20 cellular contexts compared by ENCODE assay signal in the genomic region with DNA sequence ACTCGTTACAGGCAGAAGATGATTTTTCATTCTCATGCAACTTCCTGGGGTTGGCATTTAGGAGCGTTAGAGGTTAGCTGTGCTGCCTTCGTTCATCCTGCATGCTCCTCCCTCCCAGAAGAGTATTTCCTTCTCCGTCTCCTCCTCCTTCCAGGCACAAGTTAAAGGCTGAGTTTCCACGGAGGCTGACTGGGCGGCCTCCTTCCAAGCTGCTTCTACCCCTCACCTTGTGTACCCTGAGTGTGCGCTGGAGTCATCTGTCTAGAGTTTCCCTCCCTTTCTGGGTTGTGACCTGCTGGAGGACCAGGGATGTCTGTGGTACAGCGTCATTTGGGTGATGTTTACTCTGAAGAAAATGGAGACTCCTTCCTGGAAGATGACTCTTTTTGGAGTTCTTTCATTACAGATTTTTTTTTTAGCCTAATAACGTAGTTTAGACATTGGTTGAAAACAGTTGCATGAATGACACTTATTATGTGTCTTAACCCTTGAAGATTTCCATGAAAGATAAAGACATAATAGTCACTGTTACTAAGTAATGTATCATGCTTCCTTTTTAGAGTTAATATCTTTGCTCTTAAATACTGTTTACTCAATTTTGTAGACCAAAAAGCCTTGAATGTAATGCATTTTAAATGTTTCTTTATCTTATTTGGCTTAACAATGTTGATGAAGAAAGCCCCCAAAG.
DNase-seq lines count a peak whose midpoint lies in the region; ATAC-seq, FAIRE-seq and TF ChIP-seq lines count a peak whose summit lies in the region.
"Had no signal": no experiment of that assay in that cellular context is flagged by ENCODE, and none has a peak within 500 bp of the region (broad histone marks: within the 10 kb centered on the region; RNA-seq: fewer than 3 reads in every experiment).

No MANE protein-coding gene starts in this region.

- no peak for DNase-seq in HTR-8/SVneo (ENCODE audit: insufficient read length, low spot score)
- peak; percentile 91 for DNase-seq in WERI-Rb-1
- DNase-seq in progenitor cell of endocrine pancreas (ENCODE audit: low spot score, unreplicated experiment), result no peak
- DNase-seq in SKM-1 (lab: John Stamatoyannopoulos, UW; ENCODE audit: unreplicated experiment), result no peak
- no peak for DNase-seq in left ventricle myocardium superior
- DNase-seq: ACHN; BE2C; CD8-positive, alpha-beta T cell; DMS 273 treated with DMSO at 0.1 percent for 48 hours; DMS53; DND-41; EL; GM23248 had no signal

- H3K27ac Mint-ChIP-seq in progenitor cell of endocrine pancreas, result no peak overlapping the region
- H3K27ac Mint-ChIP-seq: CD14-positive monocyte; CD8-positive, alpha-beta T cell had no signal

- peak overlapping the region in 8 of 11 experiments; percentile 16 to 70 (median 56); a peak in 10 of 22 replicates for H3K4me2 ChIP-seq in BLaER1 treated with 17β-estradiol and CSF1 and Interleukin-3, amounts not matched to agents 10 nM and 100 nM

- H3K9ac ChIP-seq in BLaER1 treated with 17β-estradiol and CSF1 and Interleukin-3, amounts not matched to agents 10 nM and 100 nM, result no peak overlapping the region
- H3K9ac ChIP-seq: GM23248 had no signal

- peak overlapping the region in 1 of 11 experiments; percentile 33; a peak in 2 of 22 replicates for H3K27ac ChIP-seq in BLaER1 treated with 17β-estradiol and CSF1 and Interleukin-3, amounts not matched to agents 10 nM and 100 nM
- H3K27ac ChIP-seq in WERI-Rb-1, result peak overlapping the region; percentile 98
- H3K27ac ChIP-seq: GM23248 had no signal

- no peak overlapping the region for H3K4me3 Mint-ChIP-seq in progenitor cell of endocrine pancreas (ENCODE audit: low read depth)
- H3K4me3 Mint-ChIP-seq: CD14-positive monocyte; CD8-positive, alpha-beta T cell had no signal

- peaks cover 19% of the 10 kb centered on the region for H3K27me3 Mint-ChIP-seq in progenitor cell of endocrine pancreas

- peaks cover 12% of the 10 kb centered on the region for H3K9me3 Mint-ChIP-seq in progenitor cell of endocrine pancreas (ENCODE audit: low read depth)
- H3K9me3 Mint-ChIP-seq: CD8-positive, alpha-beta T cell had no signal

- H3K4me1 ChIP-seq in BLaER1 treated with 17β-estradiol and CSF1 and Interleukin-3, amounts not matched to agents 10 nM and 100 nM, result peaks cover 7 to 31% (median 20%) of the 10 kb centered on the region in 10 experiments
- H3K4me1 ChIP-seq: BE2C, HAP-1 had no signal

- no peaks in the 10 kb centered on the region for H3K36me3 Mint-ChIP-seq in progenitor cell of endocrine pancreas (ENCODE audit: insufficient read depth)
- H3K36me3 Mint-ChIP-seq: CD14-positive monocyte; CD8-positive, alpha-beta T cell had no signal

- peaks cover 0 to 29% (median 19%) of the 10 kb centered on the region in 11 experiments; a peak in 21 of 22 replicates for H3K9me3 ChIP-seq in BLaER1 treated with 17β-estradiol and CSF1 and Interleukin-3, amounts not matched to agents 10 nM and 100 nM (replicated peaks in 1 of 11)
- peaks cover 39% of the 10 kb centered on the region for H3K9me3 ChIP-seq in WERI-Rb-1 (ENCODE audit: severe bottlenecking)
- H3K9me3 ChIP-seq: BE2C, HAP-1 had no signal

- no peaks in the 10 kb centered on the region for H3K27me3 ChIP-seq in BLaER1 treated with 17β-estradiol and CSF1 and Interleukin-3, amounts not matched to agents 10 nM and 100 nM
- no peaks in the 10 kb centered on the region for H3K27me3 ChIP-seq in WERI-Rb-1 (ENCODE audit: insufficient read depth, low read depth, severe bottlenecking)

- peak; percentile 36 for FAIRE-seq in HTR-8/SVneo (lab: Jason Lieb, UNC)
- FAIRE-seq in islet of Langerhans (lab: Jason Lieb, UNC), result peak; percentile 84
- FAIRE-seq: A204.1, GM12891 had no signal

- ATAC-seq in HG02798 (IDR thresholded peaks at IDR 0.05; ENCODE audit: poor library complexity, unreplicated experiment) (no peak), left ventricle myocardium superior (no peak)
- ATAC-seq: CD8-positive, alpha-beta T cell had no signal

- no peak overlapping the region for H3K4me3 ChIP-seq in BLaER1 treated with 17β-estradiol and CSF1 and Interleukin-3, amounts not matched to agents 10 nM and 100 nM
- H3K4me3 ChIP-seq in WERI-Rb-1 (ENCODE audit: low read depth, low read length), result peak overlapping the region; percentile 25
- H3K4me3 ChIP-seq: GM23248, HAP-1 had no signal

- TF ChIP-seq CTCF in WERI-Rb-1 (IDR thresholded peaks at IDR 0.05; ENCODE audit: low read depth, low read length) (no peak), progenitor cell of endocrine pancreas (IDR thresholded peaks at IDR 0.05; ENCODE audit: unreplicated experiment) (no peak)

- H4K20me1 ChIP-seq in BLaER1 treated with 17β-estradiol and CSF1 and Interleukin-3, amounts not matched to agents 10 nM and 100 nM, result no peaks in the 10 kb centered on the region

- H3K4me1 Mint-ChIP-seq in progenitor cell of endocrine pancreas (ENCODE audit: low read depth), result no peaks in the 10 kb centered on the region
- H3K4me1 Mint-ChIP-seq: CD14-positive monocyte had no signal

- no peaks in the 10 kb centered on the region for H3K36me3 ChIP-seq in BLaER1 treated with 17β-estradiol and CSF1 and Interleukin-3, amounts not matched to agents 10 nM and 100 nM
- H3K36me3 ChIP-seq in WERI-Rb-1, result no peaks in the 10 kb centered on the region
- H3K36me3 ChIP-seq: BE2C, HAP-1 had no signal

- intact Hi-C loops in left ventricle myocardium superior (cut with micrococcal nuclease), result no loop called here
